In genomic region chr2:214816135-214816534, GRCh38 we compare ENCODE assay signal across 25 cellular contexts.
"Had no signal": no experiment of that assay in that cellular context is flagged by ENCODE, and none has a peak within 500 bp of the region (broad histone marks: within the 10 kb centered on the region; RNA-seq: fewer than 3 reads in every experiment).

No MANE protein-coding gene starts in this region.

- H3K4me3 Mint-ChIP-seq: effector memory CD8-positive, alpha-beta T cell; immature natural killer cell; naive B cell; natural killer cell treated with Interleukin-12 subunit alpha and Interleukin-12 subunit beta and Interleukin-15 and Interleukin-18, amount 100 ng/mL, for 72 hours; neural crest cell; stimulated activated naive CD8-positive, alpha-beta T cell treated with anti-CD3 and anti-CD28 coated beads, Interleukin-15, amount 100 ng/mL, for 72 hours had no signal

- H3K27me3 Mint-ChIP-seq: naive B cell had no signal

- H3K9me3 Mint-ChIP-seq: effector memory CD8-positive, alpha-beta T cell; immature natural killer cell; naive B cell; natural killer cell treated with Interleukin-12 subunit alpha and Interleukin-12 subunit beta and Interleukin-15 and Interleukin-18, amount 100 ng/mL, for 72 hours; neural crest cell; stimulated activated naive CD8-positive, alpha-beta T cell treated with anti-CD3 and anti-CD28 coated beads, Interleukin-15, amount 100 ng/mL, for 72 hours had no signal

- H3K36me3 Mint-ChIP-seq: immature natural killer cell; naive B cell; natural killer cell treated with Interleukin-12 subunit alpha and Interleukin-12 subunit beta and Interleukin-15 and Interleukin-18, amount 100 ng/mL, for 72 hours had no signal

- H3K27ac Mint-ChIP-seq: effector memory CD8-positive, alpha-beta T cell; immature natural killer cell; naive B cell; natural killer cell treated with Interleukin-12 subunit alpha and Interleukin-12 subunit beta and Interleukin-15 and Interleukin-18, amount 100 ng/mL, for 72 hours; stimulated activated naive CD8-positive, alpha-beta T cell treated with anti-CD3 and anti-CD28 coated beads, Interleukin-15, amount 100 ng/mL, for 72 hours had no signal

- DNase-seq: cortex of kidney; effector memory CD8-positive, alpha-beta T cell; erythroblast; esophagus squamous epithelium; hypothalamus; immature natural killer cell; islet precursor cell; kidney glomerular epithelial cell; left colon; left ventricle myocardium superior; lower lobe of right lung; mucosa of descending colon; naive B cell; pancreas; right lobe of liver; small intestine; stimulated activated CD4-positive, alpha-beta T cell treated with anti-CD3 and anti-CD28 coated beads, Interleukin-12 subunit alpha, Interleukin-12 subunit beta, amount 100 ng/mL, for 4 hours; stimulated activated CD4-positive, alpha-beta T cell treated with anti-CD3 and anti-CD28 coated beads, Interleukin-1b, Interleukin-23, amount 100 ng/mL, for 48 hours; stimulated activated CD4-positive, alpha-beta T cell treated with anti-CD3 and anti-CD28 coated beads, Interleukin-4, amount 100 ng/mL, for 1 hour; stimulated activated CD8-positive, alpha-beta memory T cell treated with anti-CD3 and anti-CD28 coated beads, Interleukin-4, amount 100 ng/mL, for 48 hours; stimulated activated naive CD4-positive, alpha-beta T cell; stimulated activated naive CD8-positive, alpha-beta T cell treated with anti-CD3 and anti-CD28 coated beads, Interleukin-15, amount 100 ng/mL, for 72 hours; transverse colon had no signal

- ATAC-seq: effector memory CD8-positive, alpha-beta T cell; left colon; left ventricle myocardium superior; lower lobe of right lung; mucosa of descending colon; natural killer cell treated with Interleukin-12 subunit alpha and Interleukin-12 subunit beta and Interleukin-15 and Interleukin-18, amount 100 ng/mL, for 72 hours; pancreas; right lobe of liver; stimulated activated naive CD8-positive, alpha-beta T cell treated with anti-CD3 and anti-CD28 coated beads, Interleukin-15, amount 100 ng/mL, for 72 hours had no signal
